9 cellular contexts compared by ENCODE assay signal in the genomic region with DNA sequence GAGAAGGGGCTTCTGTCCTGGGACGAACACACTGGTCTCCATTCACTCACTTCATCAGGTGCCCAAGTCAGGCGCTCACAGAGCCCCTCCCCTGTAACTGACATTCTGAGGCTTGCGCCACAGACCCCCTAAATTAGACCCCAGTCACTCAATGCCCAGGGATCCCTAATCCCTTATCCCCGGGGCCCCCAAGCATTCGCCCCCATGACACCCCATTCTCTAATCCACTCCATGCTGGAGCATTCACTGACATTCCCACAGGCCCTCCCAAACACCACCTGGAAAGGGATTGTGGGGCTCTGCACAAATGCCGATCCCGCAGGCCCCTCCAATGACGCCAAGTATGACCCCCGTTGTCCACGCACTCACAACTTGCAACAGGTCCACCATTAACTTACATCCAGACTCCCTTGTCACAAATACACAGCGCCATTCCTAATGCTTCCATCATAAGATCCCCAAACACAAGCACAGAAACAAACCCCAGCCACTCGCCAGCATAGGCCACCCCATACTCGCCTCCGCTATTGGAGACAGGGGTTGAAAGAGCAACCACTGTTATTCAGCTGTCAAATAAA. TPM values are rescaled to one million over a fixed set of nuclear protein-coding genes. Genes with fewer than 3 reads are reported as not detected.
DNase-seq lines count a peak whose midpoint lies in the region; ATAC-seq, FAIRE-seq and TF ChIP-seq lines count a peak whose summit lies in the region.
"Had no signal": no experiment of that assay in that cellular context is flagged by ENCODE, and none has a peak within 500 bp of the region (broad histone marks: within the 10 kb centered on the region; RNA-seq: fewer than 3 reads in every experiment).

No MANE protein-coding gene starts in this region.

- H3K56ac ChIP-seq in H1 (replicated peaks; ENCODE audit: insufficient read length, low read depth, low read length): no peak overlapping the region

- 86% methylated on average over 13 of the region's 14 CpGs; no CpG with 5 or more reads in 1 of the 2 experiments for WGBS in H1 (ENCODE audit: extremely low coverage in 1 of 2, insufficient coverage in 1 of 2, insufficient read length in 1 of 2, insufficient replicate concordance in 2 of 2, low coverage in 1 of 2, low lambda C conversion rate in 2 of 2, missing lambda C conversion rate in 1 of 2), 2 experiments

- no peak overlapping the region for H4K91ac ChIP-seq in H1 (replicated peaks; ENCODE audit: insufficient read length, low read length)

- peak overlapping the region; percentile 85 for H3K27ac Mint-ChIP-seq in CD8-positive, alpha-beta T cell
- peak overlapping the region; percentile 88 for H3K27ac Mint-ChIP-seq in osteocyte (ENCODE audit: unreplicated experiment)

- H3K4me3 Mint-ChIP-seq in CD8-positive, alpha-beta T cell: peak overlapping the region; percentile 96
- H3K4me3 Mint-ChIP-seq in osteocyte (ENCODE audit: unreplicated experiment): peak overlapping the region; percentile 89

- H3K4me2 ChIP-seq in OCI-LY3 (ENCODE audit: low read length) (peak overlapping the region; percentile 94), H1 (ENCODE audit: insufficient read depth in 1 of 2, low read depth in 2 of 2, low read length in 2 of 2) (peak overlapping the region; percentile 87)

- H2BK12ac ChIP-seq in H1 (ENCODE audit: low read depth, low read length): no peak overlapping the region

- no peak overlapping the region for H2BK120ac ChIP-seq in H1 (replicated peaks; ENCODE audit: low read depth, low read length)

- intact Hi-C loops in CD8-positive, alpha-beta T cell (cut with DNase I, micrococcal nuclease): loop anchor here in 1 of 2 experiments (5.0 kb wide), 2 partner anchors 127 to 187 kb away; partner anchors contain the start of gene GOLGA3

- H3K79me2 ChIP-seq in OCI-LY3 (ENCODE audit: low read length) (peaks cover 62% of the 10 kb centered on the region), H1 (ENCODE audit: control insufficient read depth in 1 of 2, insufficient read depth in 2 of 2, low read length in 2 of 2) (peaks cover 14 to 25% of the 10 kb centered on the region in 2 experiments)

- FAIRE-seq in H1 (lab: Jason Lieb, UNC): no peak

- peaks cover 22% of the 10 kb centered on the region for H3K4me1 ChIP-seq in CD8-positive, alpha-beta T cell (ENCODE audit: insufficient read depth, low read length)
- H3K4me1 ChIP-seq in OCI-LY3 (ENCODE audit: low read length) (peaks cover 10% of the 10 kb centered on the region), H1 (replicated peaks in 1 of 4; ENCODE audit: control insufficient read depth in 3 of 4, insufficient read depth in 4 of 4, low read length in 3 of 4) (peaks cover 0 to 5% (median 2%) of the 10 kb centered on the region in 4 experiments; a peak in 3 of 7 replicates)
- H3K4me1 ChIP-seq in effector memory CD4-positive, alpha-beta T cell (ENCODE audit: control insufficient read depth, insufficient read depth, low read length, poor library complexity, severe bottlenecking): peaks cover 13% of the 10 kb centered on the region

- no peak overlapping the region for H2BK5ac ChIP-seq in H1 (ENCODE audit: low read depth, low read length)

- no peak for TF ChIP-seq RAD21 in H1 (IDR thresholded peaks at IDR 0.05 in 1 of 2, conservative IDR thresholded peaks at IDR 0.05 in 1 of 2; ENCODE audit: low read depth in 2 of 2, low read length in 2 of 2)

- TF ChIP-seq CTCF in CD8-positive, alpha-beta T cell (IDR thresholded peaks at IDR 0.05): no peak
- TF ChIP-seq CTCF in OCI-LY3 (IDR thresholded peaks at IDR 0.05; ENCODE audit: low read depth, low read length) (no peak), H1 (IDR thresholded peaks at IDR 0.05; ENCODE audit: control extremely low read depth in 1 of 3, insufficient read depth in 1 of 3, low read depth in 1 of 3, low read length in 3 of 3) (no peak), osteocyte (IDR thresholded peaks at IDR 0.05) (no peak)

- H2AFZ ChIP-seq in OCI-LY3 (ENCODE audit: low read depth, low read length): no peak overlapping the region
- H2AFZ ChIP-seq in H1 (ENCODE audit: low read length): no peak overlapping the region

- H3K23me2 ChIP-seq in H1 (ENCODE audit: low read depth, low read length): peaks cover 14% of the 10 kb centered on the region

- no peaks in the 10 kb centered on the region for H4K20me1 ChIP-seq in OCI-LY3 (ENCODE audit: insufficient read depth, low read length)
- H4K20me1 ChIP-seq in H1 (replicated peaks in 1 of 2; ENCODE audit: control insufficient read depth in 1 of 2, insufficient read depth in 2 of 2, low read length in 2 of 2): peaks cover 0 to 10% of the 10 kb centered on the region in 2 experiments

- H3K18ac ChIP-seq in H1 (ENCODE audit: extremely low read depth, low read length): no peak overlapping the region

- DNase-seq in CD8-positive, alpha-beta T cell: no peak
- DNase-seq in H1 (ENCODE audit: low read depth in 1 of 2, low spot score in 2 of 2) (no peak), osteocyte (ENCODE audit: extremely low spot score, unreplicated experiment) (peak; percentile 72), Ammon's horn (ENCODE audit: low spot score) (no peak), left lobe of liver (ENCODE audit: low spot score) (no peak)
- no peak for DNase-seq in effector memory CD4-positive, alpha-beta T cell

- no peak overlapping the region for H3K4me3 ChIP-seq in CD8-positive, alpha-beta T cell (ENCODE audit: low read depth, low read length)
- H3K4me3 ChIP-seq in OCI-LY3 (ENCODE audit: low read length) (no peak overlapping the region), H1 (ENCODE audit: extremely low read depth in 1 of 4, insufficient read depth in 2 of 4, low read depth in 3 of 4, low read length in 4 of 4) (peak overlapping the region in 1 of 4 experiments; percentile 79; a peak in 2 of 8 replicates)
- no peak overlapping the region for H3K4me3 ChIP-seq in effector memory CD4-positive, alpha-beta T cell (ENCODE audit: insufficient read depth, low read depth, low read length, poor library complexity, severe bottlenecking)

- TF ChIP-seq EP300 in H1 (IDR thresholded peaks at IDR 0.05; ENCODE audit: borderline replicate concordance in 1 of 2, low read depth in 2 of 2, low read length in 2 of 2): no peak

- peaks cover under 1% of the 10 kb centered on the region for H3K9me3 Mint-ChIP-seq in CD8-positive, alpha-beta T cell
- peaks cover 13% of the 10 kb centered on the region for H3K9me3 Mint-ChIP-seq in osteocyte (ENCODE audit: unreplicated experiment)

- no peaks in the 10 kb centered on the region for H3K36me3 ChIP-seq in CD8-positive, alpha-beta T cell (ENCODE audit: insufficient read depth, low read length)
- H3K36me3 ChIP-seq in OCI-LY3 (replicated peaks; ENCODE audit: low read depth, low read length): peaks cover 25% of the 10 kb centered on the region
- H3K36me3 ChIP-seq in H1 (ENCODE audit: control insufficient read depth in 2 of 4, insufficient read depth in 4 of 4, low read length in 3 of 4): peaks cover 0 to 15% (median 1%) of the 10 kb centered on the region in 4 experiments; a peak in 2 of 8 replicates
- peaks cover 7% of the 10 kb centered on the region for H3K36me3 ChIP-seq in effector memory CD4-positive, alpha-beta T cell (ENCODE audit: control insufficient read depth, insufficient read depth, low read length)
- H3K36me3 ChIP-seq: thyroid gland had no signal

- no peak overlapping the region for H2AK5ac ChIP-seq in H1 (ENCODE audit: low read depth, low read length)

- H4K5ac ChIP-seq in H1 (ENCODE audit: insufficient read length, low read depth, low read length): no peak overlapping the region

- CTCF ChIA-PET in CD8-positive, alpha-beta T cell (lab: Charles Lee): no interaction called here
- CTCF ChIA-PET in H1 (lab: Charles Lee; ENCODE audit: partially characterized antibody): interaction anchor here (1.2 kb wide), 1 partner anchor 20 kb away, joined by 4 read pairs; no protein-coding TSS in a partner anchor

- ATAC-seq in CD8-positive, alpha-beta T cell: no peak
- ATAC-seq in left lobe of liver: no peak
- no peak for ATAC-seq in GM18517 (IDR thresholded peaks at IDR 0.05; ENCODE audit: unreplicated experiment)

- no peak overlapping the region; the same call in 1 of the 2 replicates for H4K8ac ChIP-seq in H1 (ENCODE audit: extremely low read depth, insufficient read depth, low read length)

- peaks cover 31% of the 10 kb centered on the region for H3K4me1 Mint-ChIP-seq in CD8-positive, alpha-beta T cell (ENCODE audit: low read depth)
- peaks cover 24% of the 10 kb centered on the region for H3K4me1 Mint-ChIP-seq in osteocyte (ENCODE audit: unreplicated experiment)

- no peak for TF ChIP-seq POLR2A in H1 (IDR thresholded peaks at IDR 0.05; ENCODE audit: control extremely low read depth in 1 of 2, low read depth in 2 of 2, low read length in 2 of 2)

- no peaks in the 10 kb centered on the region for H3K27me3 Mint-ChIP-seq in CD8-positive, alpha-beta T cell (ENCODE audit: low read depth)
- H3K27me3 Mint-ChIP-seq in osteocyte (ENCODE audit: unreplicated experiment): no peaks in the 10 kb centered on the region

- H3K4ac ChIP-seq in H1 (replicated peaks; ENCODE audit: insufficient read length, low read depth, low read length): no peak overlapping the region

- no peaks in the 10 kb centered on the region for H3K9me3 ChIP-seq in CD8-positive, alpha-beta T cell (ENCODE audit: low read length)
- H3K9me3 ChIP-seq in OCI-LY3 (ENCODE audit: insufficient read depth, low read length): peaks cover 10% of the 10 kb centered on the region; the same call in 1 of the 2 replicates
- H3K9me3 ChIP-seq in H1 (ENCODE audit: insufficient read depth in 2 of 2, low read depth in 1 of 2, low read length in 1 of 2): peaks cover 44 to 61% of the 10 kb centered on the region in 2 experiments
- no peaks in the 10 kb centered on the region for H3K9me3 ChIP-seq in effector memory CD4-positive, alpha-beta T cell (ENCODE audit: control insufficient read depth, low read length)
- H3K9me3 ChIP-seq: thyroid gland had no signal

- H3K9ac ChIP-seq in OCI-LY3 (ENCODE audit: low read length): no peak overlapping the region
- H3K9ac ChIP-seq in H1 (replicated peaks in 1 of 4; ENCODE audit: extremely low read depth in 1 of 4, low read depth in 3 of 4, low read length in 3 of 4): no peak overlapping the region; a peak in 1 of 7 replicates

- POLR2A ChIA-PET in CD8-positive, alpha-beta T cell (lab: Charles Lee): no interaction called here
- POLR2A ChIA-PET in H1 (lab: Charles Lee; ENCODE audit: partially characterized antibody): interaction anchor here (2.0 kb wide), 1 partner anchor 32 kb away, joined by 7 read pairs; the partner anchor contains the start of gene ZNF26

- no peaks in the 10 kb centered on the region for H3K27me3 ChIP-seq in CD8-positive, alpha-beta T cell (ENCODE audit: insufficient read depth, low read length)
- H3K27me3 ChIP-seq in OCI-LY3 (ENCODE audit: low read depth, low read length) (no peaks in the 10 kb centered on the region), H1 (replicated peaks in 1 of 4; ENCODE audit: control insufficient read depth in 3 of 4, extremely low read depth in 1 of 4, insufficient read depth in 3 of 4, low read length in 3 of 4) (no peaks in the 10 kb centered on the region)
- H3K27me3 ChIP-seq in effector memory CD4-positive, alpha-beta T cell (replicated peaks; ENCODE audit: control insufficient read depth, insufficient read depth, low read length, poor library complexity, severe bottlenecking): no peaks in the 10 kb centered on the region
- H3K27me3 ChIP-seq: thyroid gland had no signal

- H3K23ac ChIP-seq in H1 (ENCODE audit: insufficient read length): no peak overlapping the region

- H3K36me3 Mint-ChIP-seq in CD8-positive, alpha-beta T cell: peaks cover 22% of the 10 kb centered on the region
- peaks cover 25% of the 10 kb centered on the region for H3K36me3 Mint-ChIP-seq in osteocyte (ENCODE audit: unreplicated experiment)

- H3K14ac ChIP-seq in H1 (ENCODE audit: insufficient read length): no peak overlapping the region

- H2BK15ac ChIP-seq in H1 (ENCODE audit: low read length): no peak overlapping the region

- no peak overlapping the region for H3K27ac ChIP-seq in CD8-positive, alpha-beta T cell (ENCODE audit: low read depth, low read length)
- H3K27ac ChIP-seq in OCI-LY3 (ENCODE audit: low read length) (no peak overlapping the region), H1 (ENCODE audit: low read depth, low read length) (no peak overlapping the region)
- no peak overlapping the region for H3K27ac ChIP-seq in effector memory CD4-positive, alpha-beta T cell (ENCODE audit: insufficient read depth, low read length, poor library complexity, severe bottlenecking)

- no peak overlapping the region for H2BK20ac ChIP-seq in H1 (ENCODE audit: low read length)

- peaks cover 14% of the 10 kb centered on the region for H3K79me1 ChIP-seq in H1 (ENCODE audit: low read depth, low read length)

RNA-seq across cellular contexts. Expression of gene ZNF605, which starts 1.5 kb away (rescaled TPM):
- total RNA-seq in CD8-positive, alpha-beta T cell: 1 to 10 TPM; 5.0 TPM
- total RNA-seq in H1 (2021; fragmentation: NEBNext Ultra II Directional; extraction: Animal tissue kit (Norgen Biotek cat#: 25700)): 16.9 and 20.3 TPM in 2 replicates
- polyA plus RNA-seq in H1 (2011; rRNA removed): 2.7 and 3.6 TPM in 2 replicates
- 4.0 TPM for polyA plus RNA-seq in H1 (2011; cell fraction: cytosol; rRNA removed)
- polyA plus RNA-seq in H1 (2011; cell fraction: nucleus; rRNA removed): 7.8 TPM
- polyA plus RNA-seq in H1 (2012, experiment 1 of 2): 4.4 to 9.6 TPM (median 6.0 TPM) in 4 replicates
- polyA plus RNA-seq in H1 (2012, experiment 2 of 2): 0.55 TPM
- 14.7 TPM for polyA plus RNA-seq in H1 (2013, experiment 1 of 2)
- 12.7 TPM for polyA plus RNA-seq in H1 (2013, experiment 2 of 2)
- 10.2 and 20.7 TPM in 2 replicates for polyA minus RNA-seq in H1 (2011; rRNA and poly(A)+ RNA removed)
- polyA minus RNA-seq in H1 (2011; cell fraction: cytosol; rRNA and poly(A)+ RNA removed): 13.4 TPM
- 45.6 TPM for polyA minus RNA-seq in H1 (2011; cell fraction: nucleus; rRNA and poly(A)+ RNA removed)
- total RNA-seq in osteocyte: 17.8 and 19.1 TPM in 2 replicates
- total RNA-seq in left lobe of liver: 6.6 TPM

RNA-seq across cellular contexts. Expression of gene ZNF26, which starts 31.6 kb away (rescaled TPM):
- total RNA-seq in CD8-positive, alpha-beta T cell: 10 to 100 TPM; 44.8 to 45.5 TPM
- total RNA-seq in H1 (2021; fragmentation: NEBNext Ultra II Directional; extraction: Animal tissue kit (Norgen Biotek cat#: 25700)): 7.6 and 8.4 TPM in 2 replicates
- 5.8 and 9.0 TPM in 2 replicates for polyA plus RNA-seq in H1 (2011; rRNA removed)
- polyA plus RNA-seq in H1 (2011; cell fraction: cytosol; rRNA removed): 9.5 TPM
- 12.4 TPM for polyA plus RNA-seq in H1 (2011; cell fraction: nucleus; rRNA removed)
- 5.4 to 6.8 TPM (median 5.8 TPM) in 4 replicates for polyA plus RNA-seq in H1 (2012, experiment 1 of 2)
- polyA plus RNA-seq in H1 (2012, experiment 2 of 2): 0.25 TPM
- 3.4 TPM for polyA plus RNA-seq in H1 (2013, experiment 1 of 2)
- polyA plus RNA-seq in H1 (2013, experiment 2 of 2): 3.4 TPM
- polyA minus RNA-seq in H1 (2011; rRNA and poly(A)+ RNA removed): 7.9 and 10.1 TPM in 2 replicates
- 12.6 TPM for polyA minus RNA-seq in H1 (2011; cell fraction: cytosol; rRNA and poly(A)+ RNA removed)
- polyA minus RNA-seq in H1 (2011; cell fraction: nucleus; rRNA and poly(A)+ RNA removed): 25.7 TPM
- total RNA-seq in osteocyte (13.6 and 16.3 TPM in 2 replicates), left lobe of liver (5.1 TPM)
